ENCODE assay signal across 14 cellular contexts in genomic region chr3:110995461-110996226, GRCh38.
DNase-seq lines count a peak whose midpoint lies in the region; TF ChIP-seq lines count a peak whose summit lies in the region.
"Had no signal": no experiment of that assay in that cellular context is flagged by ENCODE, and none has a peak within 500 bp of the region (broad histone marks: within the 10 kb centered on the region; RNA-seq: fewer than 3 reads in every experiment).

No MANE protein-coding gene starts in this region.

- H3K4me3 ChIP-seq in astrocyte of the spinal cord (ENCODE audit: low read depth, low read length) (no peak overlapping the region), suprapubic skin (no peak overlapping the region)
- H3K4me3 ChIP-seq: lung, ovary had no signal

- TF ChIP-seq POLR2A in suprapubic skin (IDR thresholded peaks at IDR 0.05) = no peak

- no peak for TF ChIP-seq CTCF in astrocyte of the spinal cord (IDR thresholded peaks at IDR 0.05; ENCODE audit: low read depth, low read length)
- no peak for TF ChIP-seq CTCF in suprapubic skin (IDR thresholded peaks at IDR 0.05)

- intact Hi-C loops in activated CD4-positive, alpha-beta T cell treated with anti-CD3 and anti-CD28 coated beads, Interleukin-2, amount 10 ng/mL, durations not matched to agents 24 days and 14 days (cut with micrococcal nuclease) = no loop called here

- no peaks in the 10 kb centered on the region for H3K36me3 ChIP-seq in suprapubic skin
- H3K36me3 ChIP-seq: ovary had no signal

- in situ Hi-C loops in astrocyte of the spinal cord (cut with HindIII; ENCODE audit: low sequenced_read_pairs) = no loop called here

- 15% methylated on average over 2 of the region's 2 CpGs for WGBS in suprapubic skin

- no peak overlapping the region for H3K4me3 Mint-ChIP-seq in activated CD4-positive, alpha-beta T cell treated with anti-CD3 and anti-CD28 coated beads, Interleukin-2, amount 10 ng/mL, durations not matched to agents 24 days and 14 days
- H3K4me3 Mint-ChIP-seq: activated naive CD4-positive, alpha-beta T cell treated with anti-CD3 and anti-CD28 coated beads for 36 hours had no signal

- TF ChIP-seq EP300 in suprapubic skin (IDR thresholded peaks at IDR 0.05) = no peak

- no peak overlapping the region for H3K27ac ChIP-seq in suprapubic skin
- H3K27ac ChIP-seq: ovary had no signal

- no peaks in the 10 kb centered on the region for H3K4me1 Mint-ChIP-seq in activated CD4-positive, alpha-beta T cell treated with anti-CD3 and anti-CD28 coated beads, Interleukin-2, amount 10 ng/mL, durations not matched to agents 24 days and 14 days

- H3K36me3 Mint-ChIP-seq in activated CD4-positive, alpha-beta T cell treated with anti-CD3 and anti-CD28 coated beads, Interleukin-2, amount 10 ng/mL, durations not matched to agents 24 days and 14 days (ENCODE audit: low read depth) = no peaks in the 10 kb centered on the region

- DNase-seq in GM04503 (ENCODE audit: low read depth) = peak; percentile 43
- DNase-seq in NCI-H1930 (lab: John Stamatoyannopoulos, UW) = peak; percentile 2 to 23
- DNase-seq in astrocyte of the spinal cord (ENCODE audit: low read depth, low spot score) = peak; percentile 47
- peak; percentile 70 for DNase-seq in renal cortical epithelial cell (ENCODE audit: low read depth)
- no peak for DNase-seq in activated CD4-positive, alpha-beta T cell treated with anti-CD3 and anti-CD28 coated beads for 48 hours
- no peak for DNase-seq in suprapubic skin (ENCODE audit: low spot score in 2 of 2)
- no peak for DNase-seq in activated CD4-positive, alpha-beta T cell treated with anti-CD3 and anti-CD28 coated beads, Interleukin-2, amount 10 ng/mL, durations not matched to agents 24 days and 14 days
- DNase-seq: activated naive CD4-positive, alpha-beta T cell treated with anti-CD3 and anti-CD28 coated beads for 36 hours; cortex of kidney; glutamatergic neuron; MM.1S; ovary; stimulated activated naive CD8-positive, alpha-beta T cell treated with anti-CD3 and anti-CD28 coated beads, Interleukin-15, Interleukin-2, amounts not matched to agents 100 U/mL and 50 U/mL, for 24 hours had no signal

- H3K9me3 Mint-ChIP-seq in activated CD4-positive, alpha-beta T cell treated with anti-CD3 and anti-CD28 coated beads, Interleukin-2, amount 10 ng/mL, durations not matched to agents 24 days and 14 days = no peaks in the 10 kb centered on the region
- H3K9me3 Mint-ChIP-seq: activated naive CD4-positive, alpha-beta T cell treated with anti-CD3 and anti-CD28 coated beads for 36 hours had no signal

- H3K27ac Mint-ChIP-seq in activated CD4-positive, alpha-beta T cell treated with anti-CD3 and anti-CD28 coated beads, Interleukin-2, amount 10 ng/mL, durations not matched to agents 24 days and 14 days = no peak overlapping the region
- H3K27ac Mint-ChIP-seq: activated naive CD4-positive, alpha-beta T cell treated with anti-CD3 and anti-CD28 coated beads for 36 hours had no signal

- H3K9me3 ChIP-seq in suprapubic skin = no peaks in the 10 kb centered on the region
- H3K9me3 ChIP-seq: ovary had no signal

- H3K27me3 Mint-ChIP-seq in activated CD4-positive, alpha-beta T cell treated with anti-CD3 and anti-CD28 coated beads, Interleukin-2, amount 10 ng/mL, durations not matched to agents 24 days and 14 days = peaks cover 3% of the 10 kb centered on the region

- H3K4me1 ChIP-seq in suprapubic skin = no peaks in the 10 kb centered on the region

- H3K27me3 ChIP-seq in suprapubic skin = no peaks in the 10 kb centered on the region
- H3K27me3 ChIP-seq: ovary had no signal

Comparison
In these comparisons a context has a peak if more than half of its experiments do, and no peak if none do; other contexts are left out.
1. DNase-seq: peak in GM04503 (single experiment), NCI-H1930 (2 of 2), astrocyte of the spinal cord (single experiment) and renal cortical epithelial cell (single experiment); none in activated CD4-positive, alpha-beta T cell treated with anti-CD3 and anti-CD28 coated beads for 48 hours (single experiment), suprapubic skin (0 of 2) and activated CD4-positive, alpha-beta T cell treated with anti-CD3 and anti-CD28 coated beads, Interleukin-2, amount 10 ng/mL, durations not matched to agents 24 days and 14 days (single experiment).